ENCODE assay signal across 1 cellular context in the genomic region with DNA sequence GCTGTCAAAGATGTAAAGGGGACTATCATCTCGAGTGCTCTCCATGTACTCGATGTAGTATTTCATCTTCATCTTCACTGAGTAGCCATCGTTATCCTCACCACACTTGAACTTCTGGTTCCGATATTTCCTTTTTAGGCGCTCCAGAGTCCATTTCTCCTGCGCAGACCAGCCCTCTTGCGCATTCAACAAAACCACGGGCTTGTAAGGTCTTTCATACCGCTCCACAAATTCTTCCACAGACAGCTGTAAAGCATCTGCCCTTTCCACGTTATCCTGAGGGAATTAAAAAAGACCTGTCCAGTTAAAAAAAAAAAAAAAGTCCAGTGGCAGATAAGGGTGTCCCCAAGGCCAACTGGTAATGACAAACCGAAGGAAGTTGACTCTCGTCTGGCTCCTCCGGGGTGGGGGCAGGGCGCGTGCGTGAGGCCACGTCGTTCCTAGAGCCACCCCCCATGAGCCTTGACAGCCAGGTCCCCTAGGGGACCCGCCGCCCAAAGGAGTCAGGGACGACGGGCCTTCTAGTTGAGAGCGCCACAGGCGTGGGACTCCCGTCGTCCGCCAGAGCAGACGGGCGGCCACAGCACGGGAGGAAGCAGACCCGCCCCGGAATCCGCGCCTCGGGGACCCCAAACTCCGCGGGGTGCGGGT.
A peak's percentile ranks its signal among the peaks of the same experiment; 100 is the strongest.
TF ChIP-seq lines count a peak whose summit lies in the region.

No MANE protein-coding gene starts in this region.

TF ChIP-seq in IMR-90, 13 proteins besides CTCF, POLR2A, EP300 and RAD21:
- TF ChIP-seq MXI1 (IDR thresholded peaks at IDR 0.05; ENCODE audit: borderline replicate concordance, low read depth, low read length) (0 out of 2 replicates have a peak, but pooled peaks have one; percentile 17), ELK1 (IDR thresholded peaks at IDR 0.05; ENCODE audit: borderline replicate concordance, low read depth, low read length) (no peak)
